17 cellular contexts compared by ENCODE assay signal in the genomic region with DNA sequence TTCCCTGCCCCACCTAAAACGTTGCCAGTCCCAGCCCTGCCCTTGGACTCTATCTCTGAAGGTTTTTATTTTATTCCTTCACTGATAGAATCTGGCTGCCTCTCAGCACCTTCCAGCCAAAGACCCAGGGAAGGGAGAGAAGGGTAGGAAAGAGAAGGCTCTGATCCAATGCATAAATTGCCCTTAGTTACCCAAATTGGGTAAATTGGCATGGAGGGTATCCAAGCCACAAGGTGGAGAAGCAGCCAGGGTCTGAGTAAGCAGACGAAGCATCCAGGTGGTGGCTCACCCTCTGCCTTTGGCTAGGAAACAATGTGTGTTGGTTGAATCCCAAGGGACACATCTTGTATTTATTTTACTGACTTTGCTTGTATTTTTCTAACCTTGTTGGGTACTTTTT.
DNase-seq lines count a peak whose midpoint lies in the region; ATAC-seq and TF ChIP-seq lines count a peak whose summit lies in the region.
"Had no signal": no experiment of that assay in that cellular context is flagged by ENCODE, and none has a peak within 500 bp of the region (broad histone marks: within the 10 kb centered on the region; RNA-seq: fewer than 3 reads in every experiment).

No MANE protein-coding gene starts in this region.

- intact Hi-C loops in natural killer cell (cut with micrococcal nuclease), result no loop called here
- intact Hi-C loops in posterior vena cava (cut with DNase I), result loop anchor here in 1 of 2 donors (5.0 to 10.0 kb wide), 3 partner anchors 60 to 452 kb away; partner anchors contain the start of genes CCDC15 and PKNOX2

- TF ChIP-seq CTCF in natural killer cell (IDR thresholded peaks at IDR 0.05), result no peak

- no peak overlapping the region for H3K4me3 Mint-ChIP-seq in natural killer cell treated with Interleukin-12 subunit alpha and Interleukin-12 subunit beta and Interleukin-15 and Interleukin-18, amount 100 ng/mL, for 72 hours
- H3K4me3 Mint-ChIP-seq in natural killer cell, result no peak overlapping the region
- H3K4me3 Mint-ChIP-seq: CD8-positive, alpha-beta memory T cell had no signal

- ATAC-seq in natural killer cell treated with Interleukin-12 subunit alpha and Interleukin-12 subunit beta and Interleukin-15 and Interleukin-18, amount 100 ng/mL, for 72 hours, result no peak
- ATAC-seq in natural killer cell (no peak), GM21737 (IDR thresholded peaks at IDR 0.05; ENCODE audit: unreplicated experiment) (no peak)
- ATAC-seq: K562, Right ventricle myocardium inferior had no signal

- peak; percentile 28 for DNase-seq in natural killer cell treated with Interleukin-12 subunit alpha and Interleukin-12 subunit beta and Interleukin-15 and Interleukin-18, amount 100 ng/mL, for 72 hours (ENCODE audit: low spot score)
- DNase-seq in natural killer cell (no peak), cerebellum (ENCODE audit: low spot score) (peak; percentile 56), posterior vena cava (ENCODE audit: low spot score) (peak; percentile 28), NCI-H2196 treated with DMSO at 0.1 percent for 48 hours (lab: John Stamatoyannopoulos, UW; ENCODE audit: unreplicated experiment) (no peak)
- no peak for DNase-seq in stimulated activated CD4-positive, alpha-beta T cell treated with anti-CD3 and anti-CD28 coated beads, Interleukin-4, amount 100 ng/mL, for 4 hours
- DNase-seq: CD8-positive, alpha-beta memory T cell; DMS53; EL; GOT3; MV-4-11; NCI-H1417; NCI-H187; NCI-H2107 had no signal

- H3K9me3 Mint-ChIP-seq in natural killer cell treated with Interleukin-12 subunit alpha and Interleukin-12 subunit beta and Interleukin-15 and Interleukin-18, amount 100 ng/mL, for 72 hours, result no peaks in the 10 kb centered on the region
- H3K9me3 Mint-ChIP-seq in natural killer cell, result no peaks in the 10 kb centered on the region
- H3K9me3 Mint-ChIP-seq: CD8-positive, alpha-beta memory T cell had no signal

- peaks cover 33 to 58% of the 10 kb centered on the region in 2 donors for H3K27me3 Mint-ChIP-seq in natural killer cell treated with Interleukin-12 subunit alpha and Interleukin-12 subunit beta and Interleukin-15 and Interleukin-18, amount 100 ng/mL, for 72 hours
- peaks cover 34 to 61% of the 10 kb centered on the region in 2 donors for H3K27me3 Mint-ChIP-seq in natural killer cell (ENCODE audit: low read depth in 2 of 2)

- H3K4me1 Mint-ChIP-seq in natural killer cell treated with Interleukin-12 subunit alpha and Interleukin-12 subunit beta and Interleukin-15 and Interleukin-18, amount 100 ng/mL, for 72 hours (ENCODE audit: low read depth in 2 of 2), result peaks cover 5 to 7% of the 10 kb centered on the region in 2 donors
- peaks cover 8 to 10% of the 10 kb centered on the region in 2 donors for H3K4me1 Mint-ChIP-seq in natural killer cell

- H3K27ac Mint-ChIP-seq in natural killer cell treated with Interleukin-12 subunit alpha and Interleukin-12 subunit beta and Interleukin-15 and Interleukin-18, amount 100 ng/mL, for 72 hours, result no peak overlapping the region
- H3K27ac Mint-ChIP-seq in natural killer cell, result no peak overlapping the region
- H3K27ac Mint-ChIP-seq: CD8-positive, alpha-beta memory T cell had no signal

- H3K36me3 Mint-ChIP-seq in natural killer cell treated with Interleukin-12 subunit alpha and Interleukin-12 subunit beta and Interleukin-15 and Interleukin-18, amount 100 ng/mL, for 72 hours, result no peaks in the 10 kb centered on the region
- no peaks in the 10 kb centered on the region for H3K36me3 Mint-ChIP-seq in natural killer cell

Comparison
In these comparisons a context has a peak if more than half of its experiments do, and no peak if none do; other contexts are left out.
1. DNase-seq: peak in natural killer cell treated with Interleukin-12 subunit alpha and Interleukin-12 subunit beta and Interleukin-15 and Interleukin-18, amount 100 ng/mL, for 72 hours (single experiment), cerebellum (single experiment) and posterior vena cava (single experiment); none in natural killer cell (single experiment), stimulated activated CD4-positive, alpha-beta T cell treated with anti-CD3 and anti-CD28 coated beads, Interleukin-4, amount 100 ng/mL, for 4 hours (0 of 2) and NCI-H2196 treated with DMSO at 0.1 percent for 48 hours (single experiment).